In genomic region chr1:8985915-8986813, GRCh38 we compare ENCODE assay signal across 8 cellular contexts. TPM values are rescaled to one million over a fixed set of nuclear protein-coding genes. Genes with fewer than 3 reads are reported as not detected.
A peak's percentile ranks its signal among the peaks of the same experiment; 100 is the strongest.
DNase-seq lines count a peak whose midpoint lies in the region; ATAC-seq and TF ChIP-seq lines count a peak whose summit lies in the region.

No MANE protein-coding gene starts in this region.

- TF ChIP-seq POLR2A in GM18505 (IDR thresholded peaks at IDR 0.05; ENCODE audit: borderline replicate concordance, extremely low read depth, insufficient read depth, insufficient read length) = no peak

- H3K27ac Mint-ChIP-seq in osteocyte (ENCODE audit: unreplicated experiment) = peak overlapping the region; percentile 18

- no peaks in the 10 kb centered on the region for H3K9me3 Mint-ChIP-seq in osteocyte (ENCODE audit: unreplicated experiment)

- peak; percentile 97 for DNase-seq in ELR (ENCODE audit: low read depth)
- peak; percentile 98 for DNase-seq in RPMI7951 (ENCODE audit: low read depth)
- DNase-seq in fibroblast of gingiva (ENCODE audit: low read depth) = peak; percentile 88
- DNase-seq in osteocyte (ENCODE audit: extremely low spot score, unreplicated experiment) = no peak
- no peak for DNase-seq in DMS79 treated with DMSO at 0.1 percent for 48 hours (lab: John Stamatoyannopoulos, UW)
- no peak for DNase-seq in NCI-H510A treated with DMSO at 0.1 percent for 48 hours (lab: John Stamatoyannopoulos, UW)

- H3K4me3 Mint-ChIP-seq in osteocyte (ENCODE audit: unreplicated experiment) = no peak overlapping the region

- no peak for TF ChIP-seq CTCF in osteocyte (IDR thresholded peaks at IDR 0.05)

- no peaks in the 10 kb centered on the region for H3K36me3 Mint-ChIP-seq in osteocyte (ENCODE audit: unreplicated experiment)

- peaks cover 13% of the 10 kb centered on the region for H3K4me1 Mint-ChIP-seq in osteocyte (ENCODE audit: unreplicated experiment)

- peaks cover under 1% of the 10 kb centered on the region for H3K27me3 Mint-ChIP-seq in osteocyte (ENCODE audit: unreplicated experiment)

- ATAC-seq in GM18505 (IDR thresholded peaks at IDR 0.05; ENCODE audit: unreplicated experiment) (no peak), HG03442 (IDR thresholded peaks at IDR 0.05; ENCODE audit: unreplicated experiment) (no peak)

RNA-seq across cellular contexts. Expression of gene SLC2A7, which starts 40.1 kb away (rescaled TPM):
- total RNA-seq in RPMI7951 (2014; rRNA removed; shearing (Covaris generic)) = not detected in 2 replicates
- total RNA-seq in osteocyte = not detected in 2 replicates

RNA-seq across cellular contexts. Expression of gene CA6, which starts 40.5 kb away (rescaled TPM):
- total RNA-seq in RPMI7951 (2014; rRNA removed; shearing (Covaris generic)) = not detected in 2 replicates
- not detected in 2 replicates for total RNA-seq in osteocyte

Comparison
In these comparisons a context has a peak if more than half of its experiments do, and no peak if none do; other contexts are left out.
1. DNase-seq: peak in ELR (single experiment), RPMI7951 (single experiment) and fibroblast of gingiva (single experiment); none in osteocyte (single experiment), DMS79 treated with DMSO at 0.1 percent for 48 hours (single experiment) and NCI-H510A treated with DMSO at 0.1 percent for 48 hours (single experiment).